4 cellular contexts compared by ENCODE assay signal in the genomic region with DNA sequence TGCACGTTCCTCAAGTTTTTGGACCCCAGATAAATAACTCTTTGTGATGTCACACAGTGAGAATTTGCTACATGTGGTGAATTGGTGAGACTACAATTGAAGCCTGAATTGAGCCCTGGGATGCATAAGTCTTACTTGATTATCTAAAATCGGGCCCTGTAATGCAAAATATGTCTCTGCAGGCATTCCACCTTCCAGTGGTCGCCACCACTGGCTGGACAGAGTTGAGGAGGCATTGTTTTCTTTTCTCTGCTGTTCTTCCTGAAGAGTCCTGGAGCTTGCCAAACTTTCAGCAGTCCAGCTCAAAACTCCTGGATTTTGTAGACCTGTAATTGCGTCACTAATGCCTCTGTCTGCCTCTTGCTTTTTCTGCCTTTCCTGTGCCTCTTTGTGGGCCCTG. TPM values are rescaled to one million over a fixed set of nuclear protein-coding genes. Genes with fewer than 3 reads are reported as not detected.
"Had no signal": no experiment of that assay in that cellular context is flagged by ENCODE, and none has a peak within 500 bp of the region (broad histone marks: within the 10 kb centered on the region; RNA-seq: fewer than 3 reads in every experiment).

No MANE protein-coding gene starts in this region.

RNA-seq across cellular contexts. Expression of a gene that starts 23.5 kb away (rescaled TPM):
- total RNA-seq: LHCN-M2, M059J, MCF 10A, NCI-H460 had no signal
